ENCODE assay signal across 2 cellular contexts in the genomic region with DNA sequence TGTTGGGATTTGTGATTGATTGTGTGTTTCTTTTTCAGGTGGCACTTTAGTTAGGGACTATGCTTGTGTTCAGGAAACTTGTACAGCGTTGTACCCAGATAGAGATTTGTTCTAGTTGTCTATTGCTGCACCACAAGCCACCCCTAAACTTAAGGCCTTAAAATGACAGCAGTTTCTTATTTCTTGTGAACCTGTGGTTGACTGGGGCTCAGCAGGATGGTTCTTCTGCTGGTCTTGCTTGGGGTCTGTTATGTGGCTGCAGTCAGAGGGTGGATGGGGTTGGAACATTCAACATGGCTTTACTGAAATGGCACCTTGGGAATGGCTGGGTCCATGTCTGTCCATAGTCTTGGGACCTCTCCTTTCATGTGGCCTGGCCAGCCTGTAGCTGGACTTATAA.
TF ChIP-seq lines count a peak whose summit lies in the region.

No MANE protein-coding gene starts in this region.

TF ChIP-seq in A549, 52 proteins besides CTCF, POLR2A, EP300 and RAD21 (continued from another document):
- TF ChIP-seq, protein P1, sequence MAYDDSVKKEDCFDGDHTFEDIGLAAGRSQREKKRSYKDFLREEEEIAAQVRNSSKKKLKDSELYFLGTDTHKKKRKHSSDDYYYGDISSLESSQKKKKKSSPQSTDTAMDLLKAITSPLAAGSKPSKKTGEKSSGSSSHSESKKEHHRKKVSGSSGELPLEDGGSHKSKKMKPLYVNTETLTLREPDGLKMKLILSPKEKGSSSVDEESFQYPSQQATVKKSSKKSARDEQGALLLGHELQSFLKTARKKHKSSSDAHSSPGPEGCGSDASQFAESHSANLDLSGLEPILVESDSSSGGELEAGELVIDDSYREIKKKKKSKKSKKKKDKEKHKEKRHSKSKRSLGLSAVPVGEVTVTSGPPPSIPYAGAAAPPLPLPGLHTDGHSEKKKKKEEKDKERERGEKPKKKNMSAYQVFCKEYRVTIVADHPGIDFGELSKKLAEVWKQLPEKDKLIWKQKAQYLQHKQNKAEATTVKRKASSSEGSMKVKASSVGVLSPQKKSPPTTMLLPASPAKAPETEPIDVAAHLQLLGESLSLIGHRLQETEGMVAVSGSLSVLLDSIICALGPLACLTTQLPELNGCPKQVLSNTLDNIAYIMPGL (CRISPR knock-in tag; IDR thresholded peaks at IDR 0.05; ENCODE audit: borderline replicate concordance): no peak
- TF ChIP-seq FOSB (CRISPR knock-in tag; IDR thresholded peaks at IDR 0.05) (no peak), JUN (IDR thresholded peaks at IDR 0.05) (no peak), SREBF2 (IDR thresholded peaks at IDR 0.05) (no peak), NFE2L2 (conservative IDR thresholded peaks at IDR 0.05; ENCODE audit: low read length) (no peak)
- TF ChIP-seq, protein P2, sequence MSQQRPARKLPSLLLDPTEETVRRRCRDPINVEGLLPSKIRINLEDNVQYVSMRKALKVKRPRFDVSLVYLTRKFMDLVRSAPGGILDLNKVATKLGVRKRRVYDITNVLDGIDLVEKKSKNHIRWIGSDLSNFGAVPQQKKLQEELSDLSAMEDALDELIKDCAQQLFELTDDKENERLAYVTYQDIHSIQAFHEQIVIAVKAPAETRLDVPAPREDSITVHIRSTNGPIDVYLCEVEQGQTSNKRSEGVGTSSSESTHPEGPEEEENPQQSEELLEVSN (IDR thresholded peaks at IDR 0.05; ENCODE audit: borderline replicate concordance, low read depth): no peak
TF ChIP-seq in A549: peak in this region for 0.

TF ChIP-seq in HEK293, 187 proteins besides CTCF, POLR2A, EP300 and RAD21 (continued from another document):
- TF ChIP-seq HOXD13 (CRISPR knock-in tag; IDR thresholded peaks at IDR 0.05; ENCODE audit: borderline replicate concordance) (no peak), YY2 (tag by site-specific recombination; IDR thresholded peaks at IDR 0.05) (no peak), ZNF596 (tag by site-specific recombination; IDR thresholded peaks at IDR 0.05) (no peak), ZNF585B (tag by site-specific recombination; IDR thresholded peaks at IDR 0.05) (no peak), ZNF214 (tag by site-specific recombination; IDR thresholded peaks at IDR 0.05; ENCODE audit: borderline replicate concordance) (no peak), KLF1 (tag by site-specific recombination; IDR thresholded peaks at IDR 0.05) (no peak), ZSCAN30 (tag by site-specific recombination; IDR thresholded peaks at IDR 0.05) (no peak), GFI1B (tag by site-specific recombination; IDR thresholded peaks at IDR 0.05) (no peak), SETDB1 (IDR thresholded peaks at IDR 0.05; ENCODE audit: insufficient read length, low read length) (peak; percentile 79), ZNF19 (tag by site-specific recombination; IDR thresholded peaks at IDR 0.05; ENCODE audit: low read depth) (no peak), ZNF626 (tag by site-specific recombination; IDR thresholded peaks at IDR 0.05) (peak; percentile 77; the same call in 1 of the 2 replicates), ZNF677 (tag by site-specific recombination; IDR thresholded peaks at IDR 0.05) (no peak)
- TF ChIP-seq, protein P3, sequence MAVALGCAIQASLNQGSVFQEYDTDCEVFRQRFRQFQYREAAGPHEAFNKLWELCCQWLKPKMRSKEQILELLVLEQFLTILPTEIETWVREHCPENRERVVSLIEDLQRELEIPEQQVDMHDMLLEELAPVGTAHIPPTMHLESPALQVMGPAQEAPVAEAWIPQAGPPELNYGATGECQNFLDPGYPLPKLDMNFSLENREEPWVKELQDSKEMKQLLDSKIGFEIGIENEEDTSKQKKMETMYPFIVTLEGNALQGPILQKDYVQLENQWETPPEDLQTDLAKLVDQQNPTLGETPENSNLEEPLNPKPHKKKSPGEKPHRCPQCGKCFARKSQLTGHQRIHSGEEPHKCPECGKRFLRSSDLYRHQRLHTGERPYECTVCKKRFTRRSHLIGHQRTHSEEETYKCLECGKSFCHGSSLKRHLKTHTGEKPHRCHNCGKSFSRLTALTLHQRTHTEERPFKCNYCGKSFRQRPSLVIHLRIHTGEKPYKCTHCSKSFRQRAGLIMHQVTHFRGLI (tag by site-specific recombination; IDR thresholded peaks at IDR 0.05): no peak
- TF ChIP-seq, protein P4, sequence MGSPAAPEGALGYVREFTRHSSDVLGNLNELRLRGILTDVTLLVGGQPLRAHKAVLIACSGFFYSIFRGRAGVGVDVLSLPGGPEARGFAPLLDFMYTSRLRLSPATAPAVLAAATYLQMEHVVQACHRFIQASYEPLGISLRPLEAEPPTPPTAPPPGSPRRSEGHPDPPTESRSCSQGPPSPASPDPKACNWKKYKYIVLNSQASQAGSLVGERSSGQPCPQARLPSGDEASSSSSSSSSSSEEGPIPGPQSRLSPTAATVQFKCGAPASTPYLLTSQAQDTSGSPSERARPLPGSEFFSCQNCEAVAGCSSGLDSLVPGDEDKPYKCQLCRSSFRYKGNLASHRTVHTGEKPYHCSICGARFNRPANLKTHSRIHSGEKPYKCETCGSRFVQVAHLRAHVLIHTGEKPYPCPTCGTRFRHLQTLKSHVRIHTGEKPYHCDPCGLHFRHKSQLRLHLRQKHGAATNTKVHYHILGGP (tag by site-specific recombination; IDR thresholded peaks at IDR 0.05): no peak
